ENCODE assay signal across 1 cellular context in genomic region chr16:89018605-89019158, GRCh38.
TF ChIP-seq lines count a peak whose summit lies in the region.

No MANE protein-coding gene starts in this region.

TF ChIP-seq in H1, 55 proteins besides CTCF, POLR2A, EP300 and RAD21 (continued from another document):
- TF ChIP-seq CHD7 (IDR thresholded peaks at IDR 0.05; ENCODE audit: insufficient replicate concordance, low read length), result no peak
